ENCODE assay signal across 9 cellular contexts in the genomic region with DNA sequence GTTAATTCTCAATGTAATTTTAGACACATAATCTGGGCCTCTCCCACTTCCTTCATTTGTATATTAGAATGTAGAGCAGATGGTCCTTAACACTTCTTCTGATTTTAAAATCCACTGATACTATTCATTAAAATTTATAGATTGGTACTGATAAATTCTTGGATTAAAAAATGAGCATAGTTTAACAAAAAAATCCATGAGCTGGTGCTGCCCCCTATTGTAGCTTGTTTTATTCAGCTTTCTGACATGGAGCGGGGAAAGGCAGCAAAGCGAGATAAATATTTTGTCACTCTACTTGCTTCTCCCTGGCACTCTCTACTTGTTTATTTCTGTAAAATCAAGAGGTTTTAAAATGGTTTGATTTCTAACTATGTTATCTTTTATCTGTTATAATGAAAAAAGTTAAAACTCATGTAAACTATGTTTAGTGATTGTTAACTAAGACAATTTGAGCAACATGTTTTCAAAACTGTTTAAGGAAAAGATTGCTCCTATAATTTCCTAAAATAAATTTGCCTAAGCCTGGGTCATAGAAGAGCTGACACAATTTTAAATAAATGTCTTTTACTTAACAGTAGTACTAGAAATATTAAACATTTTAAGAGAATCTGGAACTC. TPM values are rescaled to one million over a fixed set of nuclear protein-coding genes. Genes with fewer than 3 reads are reported as not detected.
DNase-seq lines count a peak whose midpoint lies in the region; ATAC-seq and TF ChIP-seq lines count a peak whose summit lies in the region.
"Had no signal": no experiment of that assay in that cellular context is flagged by ENCODE, and none has a peak within 500 bp of the region (broad histone marks: within the 10 kb centered on the region; RNA-seq: fewer than 3 reads in every experiment).

No MANE protein-coding gene starts in this region.

- no peaks in the 10 kb centered on the region for H3K27me3 ChIP-seq in OCI-LY1 (ENCODE audit: insufficient read depth, low read length)
- no peaks in the 10 kb centered on the region for H3K27me3 ChIP-seq in esophagus muscularis mucosa
- H3K27me3 ChIP-seq in psoas muscle (ENCODE audit: insufficient read depth in 3 of 3, low read length in 2 of 3): no peaks in the 10 kb centered on the region

- no peaks in the 10 kb centered on the region for H4K20me1 ChIP-seq in OCI-LY1 (ENCODE audit: insufficient read depth, low read length)

- H3K79me2 ChIP-seq in OCI-LY1 (ENCODE audit: insufficient read depth, low read length): no peaks in the 10 kb centered on the region

- no peak overlapping the region for H3K9ac ChIP-seq in OCI-LY1 (ENCODE audit: low read length)

- no peak for TF ChIP-seq EP300 in esophagus muscularis mucosa (IDR thresholded peaks at IDR 0.05)

- WGBS in esophagus muscularis mucosa: 31% methylated on average over 2 of the region's 2 CpGs
- 39 to 77% (median 53%) methylated on average over 2 of the region's 2 CpGs for WGBS in psoas muscle, 3 donors

- no peak overlapping the region for H3K27ac ChIP-seq in OCI-LY1 (ENCODE audit: low read depth, low read length, poor library complexity, severe bottlenecking)
- no peak overlapping the region for H3K27ac ChIP-seq in esophagus muscularis mucosa (replicated peaks in 1 of 4)
- no peak overlapping the region for H3K27ac ChIP-seq in psoas muscle
- H3K27ac ChIP-seq: skin epidermis had no signal

- H3K4me2 ChIP-seq in OCI-LY1 (ENCODE audit: low read length): no peak overlapping the region

- no peaks in the 10 kb centered on the region for H3F3A ChIP-seq in OCI-LY1 (ENCODE audit: insufficient read depth, low read length)

- intact Hi-C loops in esophagus muscularis mucosa (cut with DNase I) (loop anchor here (1.0 to 10.0 kb wide), 2 partner anchors 123 to 413 kb away; no protein-coding TSS in a partner anchor), psoas muscle (cut with DNase I) (loop anchor here (2.0 to 10.0 kb wide), 2 partner anchors 123 kb away; no protein-coding TSS in a partner anchor)

- DNase-seq in NCI-H2171 treated with DMSO at 0.1 percent for 48 hours (lab: John Stamatoyannopoulos, UW) (peak; percentile 44), NCI-H2171 (lab: John Stamatoyannopoulos, UW) (no peak), esophagus muscularis mucosa (ENCODE audit: extremely low spot score) (no peak), psoas muscle (no peak), UCSD-AML1 (lab: John Stamatoyannopoulos, UW; ENCODE audit: unreplicated experiment) (no peak)

- H3K9me3 ChIP-seq in OCI-LY1 (ENCODE audit: low read length): no peaks in the 10 kb centered on the region
- H3K9me3 ChIP-seq in esophagus muscularis mucosa: no peaks in the 10 kb centered on the region
- H3K9me3 ChIP-seq in psoas muscle: no peaks in the 10 kb centered on the region

- TF ChIP-seq CTCF in OCI-LY1 (IDR thresholded peaks at IDR 0.05; ENCODE audit: low read length) (peak; percentile 65), esophagus muscularis mucosa (IDR thresholded peaks at IDR 0.05) (peak; percentile 59 to 63 (median 61)), psoas muscle (IDR thresholded peaks at IDR 0.05) (peak; percentile 50)

- no peaks in the 10 kb centered on the region for H3K36me3 ChIP-seq in OCI-LY1 (ENCODE audit: insufficient read depth, low read length)
- H3K36me3 ChIP-seq in esophagus muscularis mucosa: peaks cover 0 to 4% (median 2%) of the 10 kb centered on the region in 4 donors
- no peaks in the 10 kb centered on the region for H3K36me3 ChIP-seq in psoas muscle (ENCODE audit: insufficient read depth in 1 of 2, low read depth in 1 of 2)

- ATAC-seq in psoas muscle: no peak
- ATAC-seq in HG03571 (IDR thresholded peaks at IDR 0.05; ENCODE audit: unreplicated experiment): no peak
- no peak for ATAC-seq in GM18505 (IDR thresholded peaks at IDR 0.05; ENCODE audit: unreplicated experiment)

- H3K4me3 ChIP-seq in OCI-LY1 (ENCODE audit: low read depth, low read length, poor library complexity, severe bottlenecking) (no peak overlapping the region), esophagus muscularis mucosa (no peak overlapping the region), psoas muscle (no peak overlapping the region)
- H3K4me3 ChIP-seq: skin epidermis had no signal

- no peak overlapping the region for H2AFZ ChIP-seq in OCI-LY1 (ENCODE audit: low read length)

- no peaks in the 10 kb centered on the region for H3K9me2 ChIP-seq in OCI-LY1 (ENCODE audit: low read depth, low read length)

- H3K4me1 ChIP-seq in OCI-LY1 (ENCODE audit: insufficient read depth, low read length, severe bottlenecking) (no peaks in the 10 kb centered on the region), esophagus muscularis mucosa (peaks cover 0 to 17% (median 15%) of the 10 kb centered on the region in 4 donors), psoas muscle (no peaks in the 10 kb centered on the region)

- TF ChIP-seq POLR2A in esophagus muscularis mucosa (IDR thresholded peaks at IDR 0.05; ENCODE audit: low read depth): no peak
- TF ChIP-seq POLR2A in GM18505 (IDR thresholded peaks at IDR 0.05; ENCODE audit: borderline replicate concordance, extremely low read depth, insufficient read depth, insufficient read length): no peak

RNA-seq across cellular contexts. Expression of a gene that starts 26.5 kb away (rescaled TPM):
- total RNA-seq in esophagus muscularis mucosa (10 to 100 TPM; 48.2 to 84.7 (median 54.9) TPM), psoas muscle (1 to 10 TPM; 3.0 to 9.1 (median 7.6) TPM)
- polyA plus RNA-seq in psoas muscle: 10 to 100 TPM in 1 of 3 donors, 1 to 10 TPM in 2; 2.0 to 15.7 (median 3.8) TPM

Comparison
In these comparisons a context has a peak if more than half of its experiments do, and no peak if none do; other contexts are left out.
1. RNA of a gene that starts 26.5 kb away (total RNA-seq): 48.2 to 84.7 TPM in esophagus muscularis mucosa; 3.0 to 9.1 TPM in psoas muscle; every median in the first group is over 4 times any median in the second.
2. Peak in every context shown above with its lines, with median percentiles within 50 percentile points of each other: CTCF ChIP-seq.